Comparison of ENCODE assay signal across 1 cellular context in the genomic region with DNA sequence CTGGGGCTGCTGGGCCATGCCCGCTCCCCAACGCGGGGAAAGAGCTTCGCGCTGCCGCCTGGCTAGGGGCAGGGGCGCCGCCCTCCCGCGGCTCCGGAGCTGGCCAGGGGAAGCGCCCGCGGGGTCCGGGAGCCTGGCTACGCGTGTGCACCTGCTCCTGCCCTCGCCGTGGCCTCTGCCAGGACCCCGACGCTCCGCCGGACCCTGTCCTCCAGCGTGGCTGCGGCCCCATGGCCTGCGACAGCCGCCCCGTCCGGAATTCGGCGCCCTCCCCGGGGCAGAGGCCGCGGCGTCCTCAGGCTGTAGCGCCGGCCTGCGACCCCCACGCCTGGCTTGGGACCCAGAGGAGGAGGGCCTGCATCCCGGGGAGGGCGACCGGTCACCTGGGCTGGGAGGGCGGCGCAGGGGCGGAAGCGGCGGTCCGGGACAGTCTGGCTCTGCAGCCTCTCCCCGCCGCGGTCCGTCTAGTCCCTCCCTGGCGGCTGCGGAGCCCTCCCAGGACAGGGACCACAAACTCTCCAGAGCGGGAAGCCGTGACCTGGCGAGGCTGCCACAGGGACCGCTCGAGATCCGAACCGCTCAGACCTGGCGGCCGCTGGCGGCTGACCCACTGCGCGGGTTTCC.
TF ChIP-seq lines count a peak whose summit lies in the region.

No MANE protein-coding gene starts in this region.

TF ChIP-seq in HepG2, 621 proteins besides CTCF, POLR2A, EP300 and RAD21 (continued from another document):
- TF ChIP-seq IKZF4 (CRISPR knock-in tag; IDR thresholded peaks at IDR 0.05; ENCODE audit: borderline replicate concordance, low read depth, not compliant biosample characterization) = no peak
- TF ChIP-seq CHD2 (IDR thresholded peaks at IDR 0.05; ENCODE audit: low read depth, low read length) = no peak
- no peak for TF ChIP-seq SOX13 (IDR thresholded peaks at IDR 0.05)
- TF ChIP-seq SOX13 (CRISPR knock-in tag; conservative IDR thresholded peaks at IDR 0.05 in 1 of 2, IDR thresholded peaks at IDR 0.05 in 1 of 2) = no peak
- no peak for TF ChIP-seq ZNF709 (CRISPR knock-in tag; IDR thresholded peaks at IDR 0.05)
- no peak for TF ChIP-seq ZNF878 (CRISPR knock-in tag; IDR thresholded peaks at IDR 0.05)
- TF ChIP-seq, protein P1, sequence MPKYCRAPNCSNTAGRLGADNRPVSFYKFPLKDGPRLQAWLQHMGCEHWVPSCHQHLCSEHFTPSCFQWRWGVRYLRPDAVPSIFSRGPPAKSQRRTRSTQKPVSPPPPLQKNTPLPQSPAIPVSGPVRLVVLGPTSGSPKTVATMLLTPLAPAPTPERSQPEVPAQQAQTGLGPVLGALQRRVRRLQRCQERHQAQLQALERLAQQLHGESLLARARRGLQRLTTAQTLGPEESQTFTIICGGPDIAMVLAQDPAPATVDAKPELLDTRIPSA (CRISPR knock-in tag; IDR thresholded peaks at IDR 0.05; ENCODE audit: borderline replicate concordance) = no peak
- TF ChIP-seq ZNF879 (CRISPR knock-in tag; IDR thresholded peaks at IDR 0.05) = no peak
- no peak for TF ChIP-seq PHF8 (CRISPR knock-in tag; IDR thresholded peaks at IDR 0.05)
- TF ChIP-seq, protein P2, sequence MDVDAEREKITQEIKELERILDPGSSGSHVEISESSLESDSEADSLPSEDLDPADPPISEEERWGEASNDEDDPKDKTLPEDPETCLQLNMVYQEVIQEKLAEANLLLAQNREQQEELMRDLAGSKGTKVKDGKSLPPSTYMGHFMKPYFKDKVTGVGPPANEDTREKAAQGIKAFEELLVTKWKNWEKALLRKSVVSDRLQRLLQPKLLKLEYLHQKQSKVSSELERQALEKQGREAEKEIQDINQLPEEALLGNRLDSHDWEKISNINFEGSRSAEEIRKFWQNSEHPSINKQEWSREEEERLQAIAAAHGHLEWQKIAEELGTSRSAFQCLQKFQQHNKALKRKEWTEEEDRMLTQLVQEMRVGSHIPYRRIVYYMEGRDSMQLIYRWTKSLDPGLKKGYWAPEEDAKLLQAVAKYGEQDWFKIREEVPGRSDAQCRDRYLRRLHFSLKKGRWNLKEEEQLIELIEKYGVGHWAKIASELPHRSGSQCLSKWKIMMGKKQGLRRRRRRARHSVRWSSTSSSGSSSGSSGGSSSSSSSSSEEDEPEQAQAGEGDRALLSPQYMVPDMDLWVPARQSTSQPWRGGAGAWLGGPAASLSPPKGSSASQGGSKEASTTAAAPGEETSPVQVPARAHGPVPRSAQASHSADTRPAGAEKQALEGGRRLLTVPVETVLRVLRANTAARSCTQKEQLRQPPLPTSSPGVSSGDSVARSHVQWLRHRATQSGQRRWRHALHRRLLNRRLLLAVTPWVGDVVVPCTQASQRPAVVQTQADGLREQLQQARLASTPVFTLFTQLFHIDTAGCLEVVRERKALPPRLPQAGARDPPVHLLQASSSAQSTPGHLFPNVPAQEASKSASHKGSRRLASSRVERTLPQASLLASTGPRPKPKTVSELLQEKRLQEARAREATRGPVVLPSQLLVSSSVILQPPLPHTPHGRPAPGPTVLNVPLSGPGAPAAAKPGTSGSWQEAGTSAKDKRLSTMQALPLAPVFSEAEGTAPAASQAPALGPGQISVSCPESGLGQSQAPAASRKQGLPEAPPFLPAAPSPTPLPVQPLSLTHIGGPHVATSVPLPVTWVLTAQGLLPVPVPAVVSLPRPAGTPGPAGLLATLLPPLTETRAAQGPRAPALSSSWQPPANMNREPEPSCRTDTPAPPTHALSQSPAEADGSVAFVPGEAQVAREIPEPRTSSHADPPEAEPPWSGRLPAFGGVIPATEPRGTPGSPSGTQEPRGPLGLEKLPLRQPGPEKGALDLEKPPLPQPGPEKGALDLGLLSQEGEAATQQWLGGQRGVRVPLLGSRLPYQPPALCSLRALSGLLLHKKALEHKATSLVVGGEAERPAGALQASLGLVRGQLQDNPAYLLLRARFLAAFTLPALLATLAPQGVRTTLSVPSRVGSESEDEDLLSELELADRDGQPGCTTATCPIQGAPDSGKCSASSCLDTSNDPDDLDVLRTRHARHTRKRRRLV (CRISPR knock-in tag; IDR thresholded peaks at IDR 0.05) = no peak
- TF ChIP-seq ATF7-NPFF (CRISPR knock-in tag; IDR thresholded peaks at IDR 0.05; ENCODE audit: low read depth) = no peak
- TF ChIP-seq MEIS1 (CRISPR knock-in tag; IDR thresholded peaks at IDR 0.05; ENCODE audit: borderline replicate concordance) = no peak
- no peak for TF ChIP-seq ATAD3A (CRISPR knock-in tag; IDR thresholded peaks at IDR 0.05)
- TF ChIP-seq EEA1 (CRISPR knock-in tag; IDR thresholded peaks at IDR 0.05; ENCODE audit: borderline replicate concordance) = no peak
